Comparison of ENCODE assay signal across 1 cellular context in the genomic region with DNA sequence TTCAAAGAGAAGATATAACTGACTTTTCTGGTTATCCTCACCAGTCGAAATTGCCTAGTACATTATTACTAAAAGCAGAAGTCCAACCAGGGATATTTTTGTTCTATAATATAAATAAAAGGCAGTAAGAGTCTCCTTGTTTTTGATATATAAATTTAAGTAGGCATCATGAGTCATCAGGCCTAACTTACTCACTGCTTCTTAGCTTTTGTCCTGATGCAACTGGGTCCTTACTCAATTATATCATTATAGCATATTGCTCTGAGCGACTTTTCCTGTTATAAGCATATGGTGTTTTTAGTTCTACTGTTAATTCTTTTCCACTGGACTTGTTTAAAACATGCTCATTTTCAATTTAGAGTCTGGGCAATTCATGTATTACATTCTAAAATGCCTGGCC.
TF ChIP-seq lines count a peak whose summit lies in the region.

No MANE protein-coding gene starts in this region.

TF ChIP-seq in IMR-90, 13 proteins besides CTCF, POLR2A, EP300 and RAD21:
- TF ChIP-seq CHD1 (IDR thresholded peaks at IDR 0.05; ENCODE audit: low read depth, low read length) = no peak
- no peak for TF ChIP-seq MAZ (IDR thresholded peaks at IDR 0.05; ENCODE audit: borderline replicate concordance, low read depth, low read length)
- TF ChIP-seq SMC3 (IDR thresholded peaks at IDR 0.05; ENCODE audit: low read depth, low read length) = no peak
- TF ChIP-seq BHLHE40 (IDR thresholded peaks at IDR 0.05; ENCODE audit: low read depth, low read length) = peak; percentile 8; the same call in 1 of the 2 replicates
- no peak for TF ChIP-seq MXI1 (IDR thresholded peaks at IDR 0.05; ENCODE audit: borderline replicate concordance, low read depth, low read length)
- peak; percentile 73; the same call in 1 of the 2 replicates for TF ChIP-seq FOS (IDR thresholded peaks at IDR 0.05; ENCODE audit: low read depth, low read length)
- TF ChIP-seq, protein P1, sequence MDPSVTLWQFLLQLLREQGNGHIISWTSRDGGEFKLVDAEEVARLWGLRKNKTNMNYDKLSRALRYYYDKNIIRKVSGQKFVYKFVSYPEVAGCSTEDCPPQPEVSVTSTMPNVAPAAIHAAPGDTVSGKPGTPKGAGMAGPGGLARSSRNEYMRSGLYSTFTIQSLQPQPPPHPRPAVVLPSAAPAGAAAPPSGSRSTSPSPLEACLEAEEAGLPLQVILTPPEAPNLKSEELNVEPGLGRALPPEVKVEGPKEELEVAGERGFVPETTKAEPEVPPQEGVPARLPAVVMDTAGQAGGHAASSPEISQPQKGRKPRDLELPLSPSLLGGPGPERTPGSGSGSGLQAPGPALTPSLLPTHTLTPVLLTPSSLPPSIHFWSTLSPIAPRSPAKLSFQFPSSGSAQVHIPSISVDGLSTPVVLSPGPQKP (IDR thresholded peaks at IDR 0.05; ENCODE audit: borderline replicate concordance, low read depth, low read length) = no peak
- TF ChIP-seq MAFK (IDR thresholded peaks at IDR 0.05; ENCODE audit: low read depth, low read length) = no peak
- TF ChIP-seq NFE2L2 (IDR thresholded peaks at IDR 0.05; ENCODE audit: low read depth, low read length) = no peak
- no peak for TF ChIP-seq RCOR1 (IDR thresholded peaks at IDR 0.05; ENCODE audit: insufficient replicate concordance, low read length)
- peak; percentile 75; the same call in 1 of the 2 replicates for TF ChIP-seq CEBPB (IDR thresholded peaks at IDR 0.05; ENCODE audit: low read depth, low read length)
- no peak for TF ChIP-seq RFX5 (IDR thresholded peaks at IDR 0.05; ENCODE audit: low read depth, low read length)
- TF ChIP-seq, protein P2, sequence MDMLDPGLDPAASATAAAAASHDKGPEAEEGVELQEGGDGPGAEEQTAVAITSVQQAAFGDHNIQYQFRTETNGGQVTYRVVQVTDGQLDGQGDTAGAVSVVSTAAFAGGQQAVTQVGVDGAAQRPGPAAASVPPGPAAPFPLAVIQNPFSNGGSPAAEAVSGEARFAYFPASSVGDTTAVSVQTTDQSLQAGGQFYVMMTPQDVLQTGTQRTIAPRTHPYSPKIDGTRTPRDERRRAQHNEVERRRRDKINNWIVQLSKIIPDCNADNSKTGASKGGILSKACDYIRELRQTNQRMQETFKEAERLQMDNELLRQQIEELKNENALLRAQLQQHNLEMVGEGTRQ (IDR thresholded peaks at IDR 0.05; ENCODE audit: low read depth, low read length) = no peak
TF ChIP-seq in IMR-90: peak in this region for 3.
